In the genomic region with DNA sequence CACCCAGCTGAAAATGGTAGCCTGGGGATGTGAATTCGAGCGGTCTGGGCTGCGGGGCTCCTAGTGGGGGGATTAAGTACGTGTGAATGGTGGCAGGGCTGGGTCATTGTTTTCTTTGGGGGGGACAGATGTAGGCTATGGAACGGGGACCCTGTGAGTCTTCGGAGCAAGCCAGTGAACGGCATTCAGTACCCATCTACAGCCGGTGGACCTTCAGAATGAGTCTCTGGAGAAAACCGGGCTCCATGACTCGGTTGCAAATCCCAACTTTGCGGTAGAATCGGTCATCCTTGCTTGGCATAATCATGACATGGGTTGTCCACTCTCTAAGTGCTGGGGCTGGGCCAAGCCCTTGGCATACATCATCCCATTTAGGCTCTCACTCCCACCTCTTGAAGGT, we compare ENCODE assay signal across 16 cellular contexts. TPM values are rescaled to one million over a fixed set of nuclear protein-coding genes. Genes with fewer than 3 reads are reported as not detected.
DNase-seq lines count a peak whose midpoint lies in the region; ATAC-seq and TF ChIP-seq lines count a peak whose summit lies in the region.
"Had no signal": no experiment of that assay in that cellular context is flagged by ENCODE, and none has a peak within 500 bp of the region (broad histone marks: within the 10 kb centered on the region; RNA-seq: fewer than 3 reads in every experiment).

No MANE protein-coding gene starts in this region.

- H3K27me3 ChIP-seq in H7 (ENCODE audit: control insufficient read depth, insufficient read depth, low read length) (peaks cover 96% of the 10 kb centered on the region), breast epithelium (peaks cover 0 to 71% of the 10 kb centered on the region in 2 donors)

- peaks cover 32% of the 10 kb centered on the region for H3K4me1 Mint-ChIP-seq in activated CD4-positive, alpha-beta T cell treated with anti-CD3 and anti-CD28 coated beads for 36 hours
- peaks cover 29% of the 10 kb centered on the region for H3K4me1 Mint-ChIP-seq in neural crest cell

- no peak for ATAC-seq in activated CD4-positive, alpha-beta T cell treated with anti-CD3 and anti-CD28 coated beads for 36 hours
- ATAC-seq: mucosa of descending colon had no signal

- CTCF ChIA-PET in activated CD4-positive, alpha-beta T cell treated with anti-CD3 and anti-CD28 coated beads for 36 hours (lab: Charles Lee): interaction anchor here (0.6 to 3.5 kb wide), 3 partner anchors 17 to 599 kb away, joined by 3 to 24 read pairs (median 6); no protein-coding TSS in a partner anchor

- H3K9me3 ChIP-seq in breast epithelium: no peaks in the 10 kb centered on the region
- H3K9me3 ChIP-seq: mucosa of descending colon, testis had no signal

- H3K27ac Mint-ChIP-seq in activated CD4-positive, alpha-beta T cell treated with anti-CD3 and anti-CD28 coated beads for 36 hours: no peak overlapping the region
- H3K27ac Mint-ChIP-seq in neural crest cell (ENCODE audit: unreplicated experiment): no peak overlapping the region

- peak overlapping the region; percentile 66 for H3K4me3 Mint-ChIP-seq in activated CD4-positive, alpha-beta T cell treated with anti-CD3 and anti-CD28 coated beads for 36 hours
- peak overlapping the region; percentile 35 for H3K4me3 Mint-ChIP-seq in neural crest cell

- POLR2A ChIA-PET in activated CD4-positive, alpha-beta T cell treated with anti-CD3 and anti-CD28 coated beads for 36 hours (lab: Charles Lee): no interaction called here

- peaks cover 71% of the 10 kb centered on the region for H3K27me3 Mint-ChIP-seq in activated CD4-positive, alpha-beta T cell treated with anti-CD3 and anti-CD28 coated beads for 36 hours
- H3K27me3 Mint-ChIP-seq in neural crest cell (ENCODE audit: low read depth): peaks cover 97% of the 10 kb centered on the region

- H3K9me3 Mint-ChIP-seq in activated CD4-positive, alpha-beta T cell treated with anti-CD3 and anti-CD28 coated beads for 36 hours (ENCODE audit: low read depth): no peaks in the 10 kb centered on the region
- no peaks in the 10 kb centered on the region for H3K9me3 Mint-ChIP-seq in neural crest cell

- TF ChIP-seq CTCF in breast epithelium (IDR thresholded peaks at IDR 0.05): no peak
- no peak for TF ChIP-seq CTCF in neural crest cell (conservative IDR thresholded peaks at IDR 0.05)

- no peak overlapping the region for H3K4me3 ChIP-seq in H7 (ENCODE audit: insufficient read depth, low read depth, low read length)
- H3K4me3 ChIP-seq in breast epithelium: peak overlapping the region in 2 of 3 donors; percentile 26 to 56
- H3K4me3 ChIP-seq: mucosa of descending colon had no signal

- intact Hi-C loops in activated CD4-positive, alpha-beta T cell treated with anti-CD3 and anti-CD28 coated beads for 36 hours (cut with DNase I, micrococcal nuclease): loop anchor here (2.0 to 10.0 kb wide), 5 partner anchors 15 to 845 kb away; no protein-coding TSS in a partner anchor
- intact Hi-C loops in breast epithelium (cut with DNase I; ENCODE audit: low total_unique reads): no loop called here

- peak; percentile 6 for DNase-seq in activated CD4-positive, alpha-beta T cell treated with anti-CD3 and anti-CD28 coated beads for 36 hours
- DNase-seq in activated CD4-positive, alpha-beta T cell treated with anti-CD3 and anti-CD28 coated beads for 48 hours: no peak
- peak; percentile 41 for DNase-seq in H7
- DNase-seq in breast epithelium (ENCODE audit: low spot score in 2 of 2): no peak
- no peak for DNase-seq in neural crest cell (ENCODE audit: low read depth, low spot score)
- DNase-seq in inferior parietal cortex (ENCODE audit: extremely low spot score): no peak
- DNase-seq in central memory CD4-positive, alpha-beta T cell: no peak
- DNase-seq in cerebellar cortex (ENCODE audit: low spot score): no peak
- DNase-seq: COR-L47, kidney glomerular epithelial cell, mucosa of descending colon, NCI-H1436 treated with DMSO at 0.1 percent for 48 hours, testis had no signal

- peaks cover 0 to 5% of the 10 kb centered on the region in 2 donors for H3K4me1 ChIP-seq in breast epithelium

- no peak for TF ChIP-seq POLR2A in breast epithelium (IDR thresholded peaks at IDR 0.05)

- H3K36me3 ChIP-seq in H7 (replicated peaks; ENCODE audit: control insufficient read depth, insufficient read depth, low read length): no peaks in the 10 kb centered on the region
- no peaks in the 10 kb centered on the region for H3K36me3 ChIP-seq in breast epithelium

- no peaks in the 10 kb centered on the region for H3K36me3 Mint-ChIP-seq in activated CD4-positive, alpha-beta T cell treated with anti-CD3 and anti-CD28 coated beads for 36 hours (ENCODE audit: low read depth)
- H3K36me3 Mint-ChIP-seq in neural crest cell (ENCODE audit: low read depth): peaks cover under 1% of the 10 kb centered on the region

- no peak overlapping the region for H3K27ac ChIP-seq in breast epithelium
- H3K27ac ChIP-seq: epithelial cell of prostate, testis had no signal

RNA-seq across cellular contexts. Expression of a gene that starts 7.2 kb away (rescaled TPM):
- under 1 TPM; 0.25 TPM for total RNA-seq in activated CD4-positive, alpha-beta T cell treated with anti-CD3 and anti-CD28 coated beads for 36 hours
- total RNA-seq in H7 (2014; rRNA removed; shearing (Covaris generic)): 24.0 and 54.9 TPM in 2 replicates
- under 1 TPM in 2 of 3 donors, not detected in 1; 0.48 to 0.88 TPM for total RNA-seq in breast epithelium
- not detected in 2 replicates for total RNA-seq in neural crest cell
- total RNA-seq: A673, glomerular endothelial cell had no signal

Comparison
In these comparisons a context has a peak if more than half of its experiments do, and no peak if none do; other contexts are left out.
1. DNase-seq: peak in activated CD4-positive, alpha-beta T cell treated with anti-CD3 and anti-CD28 coated beads for 36 hours (single experiment) and H7 (single experiment); none in activated CD4-positive, alpha-beta T cell treated with anti-CD3 and anti-CD28 coated beads for 48 hours (single experiment), breast epithelium (0 of 2), neural crest cell (single experiment), inferior parietal cortex (single experiment), central memory CD4-positive, alpha-beta T cell (single experiment) and cerebellar cortex (single experiment).
2. RNA of a gene that starts 7.2 kb away (total RNA-seq): 24.0 to 54.9 TPM in H7; 0.48 to 0.88 TPM in breast epithelium, 0.25 TPM in activated CD4-positive, alpha-beta T cell treated with anti-CD3 and anti-CD28 coated beads for 36 hours and not detected in neural crest cell; every median in the first group is over 10 times any median in the second.